8 cellular contexts compared by ENCODE assay signal in the genomic region with DNA sequence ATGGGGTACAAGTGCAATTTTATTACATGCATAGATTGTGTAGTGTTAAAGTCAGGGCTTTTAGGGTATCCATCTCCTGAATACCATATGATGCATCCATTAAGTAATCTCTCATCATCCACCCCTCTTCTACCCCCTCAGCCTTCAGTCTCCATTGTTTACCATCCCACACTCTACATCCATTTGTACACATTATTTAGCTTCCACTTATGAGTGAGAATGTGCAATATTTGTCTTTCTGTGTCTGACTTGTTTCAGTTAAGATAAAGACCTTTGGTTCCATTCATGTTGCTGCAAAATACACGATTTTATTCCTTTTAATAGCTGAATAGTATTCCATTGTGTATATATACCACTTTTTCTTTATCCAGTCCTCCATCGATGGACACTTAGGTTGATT.
"Had no signal": no experiment of that assay in that cellular context is flagged by ENCODE, and none has a peak within 500 bp of the region (broad histone marks: within the 10 kb centered on the region; RNA-seq: fewer than 3 reads in every experiment).

No MANE protein-coding gene starts in this region.

- DNase-seq: H9, HCEC 1CT had no signal

- H3K4me3 ChIP-seq: GM23338, K562 had no signal

- H3K4me2 ChIP-seq: GM23338, KMS-11 had no signal

- ATAC-seq: GM23338, K562 had no signal

- H3K9ac ChIP-seq: KMS-11 had no signal

- H2AFZ ChIP-seq: GM23338 had no signal

- H3K27ac ChIP-seq: KMS-11 had no signal

- FAIRE-seq: H1, H54, HTR-8/SVneo, K562 had no signal
